ENCODE assay signal across 8 cellular contexts in the genomic region with DNA sequence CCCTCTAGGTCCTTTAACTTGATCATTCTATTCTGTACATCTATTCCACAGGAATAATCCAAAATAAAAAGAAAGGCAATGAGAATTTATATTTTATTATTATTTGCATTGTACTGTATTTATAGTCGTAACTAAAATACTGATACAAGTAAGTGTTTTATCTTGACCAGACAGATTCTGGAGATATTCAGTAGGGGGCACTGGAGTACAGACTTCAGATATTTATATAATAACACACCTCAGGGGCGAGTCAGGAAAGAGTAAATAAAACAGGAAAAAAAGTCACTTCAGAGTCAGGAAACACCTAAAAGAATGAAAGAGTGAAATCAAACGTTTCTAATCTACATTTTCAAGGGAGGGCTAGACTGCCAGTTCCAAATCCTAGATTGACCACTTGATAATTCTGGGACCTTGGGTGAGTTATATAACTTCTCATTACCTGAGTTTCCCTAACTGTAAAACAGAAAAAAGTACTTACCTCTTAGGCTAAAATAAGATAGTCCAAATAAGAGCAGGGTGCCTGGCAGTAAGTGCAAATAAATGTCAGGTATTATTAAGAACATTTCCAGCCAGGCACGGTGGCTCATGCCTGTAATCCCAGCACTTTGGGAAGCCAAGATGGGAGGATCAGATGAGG. TPM values are rescaled to one million over a fixed set of nuclear protein-coding genes. Genes with fewer than 3 reads are reported as not detected.
DNase-seq lines count a peak whose midpoint lies in the region; ATAC-seq, FAIRE-seq and TF ChIP-seq lines count a peak whose summit lies in the region.

No MANE protein-coding gene starts in this region.

- H3K27me3 ChIP-seq in BE2C = no peaks in the 10 kb centered on the region
- H3K27me3 ChIP-seq in brain microvascular endothelial cell (replicated peaks) = no peaks in the 10 kb centered on the region
- H3K27me3 ChIP-seq in HepG2 (ENCODE audit: control insufficient read depth in 1 of 2, insufficient read depth in 2 of 2, low read length in 2 of 2) = no peaks in the 10 kb centered on the region

- no peaks in the 10 kb centered on the region; the same call in 1 of the 2 replicates for H4K20me1 ChIP-seq in HepG2 (ENCODE audit: insufficient read depth, low read length)

- H3K27ac ChIP-seq in brain microvascular endothelial cell (no peak overlapping the region), HepG2 (ENCODE audit: extremely low read length, insufficient read depth, low read length) (no peak overlapping the region)

- peak; percentile 55; the same call in 2 of the 3 replicates for ATAC-seq in HepG2

- in situ Hi-C loops in brain microvascular endothelial cell (cut with HindIII; ENCODE audit: low pct_ligation_motif_present, low sequenced_read_pairs) (no loop called here), HepG2 (cut with HindIII; ENCODE audit: extremely low pct_ligation_motif_present, low pct_unique_long_range_greater_than_20kb) (loop anchor here (5.0 kb wide), 1 partner anchor 87 kb away; no protein-coding TSS in a partner anchor)

- TF ChIP-seq CTCF in BE2C (IDR thresholded peaks at IDR 0.05; ENCODE audit: low read depth, low read length) = peak; percentile 32
- peak; percentile 31 for TF ChIP-seq CTCF in brain microvascular endothelial cell (IDR thresholded peaks at IDR 0.05; ENCODE audit: low read depth, low read length, missing control alignments)
- TF ChIP-seq CTCF in HepG2 (CRISPR knock-in tag; IDR thresholded peaks at IDR 0.05) = peak; percentile 59

- H3K9me3 ChIP-seq in BE2C (no peaks in the 10 kb centered on the region), HepG2 (ENCODE audit: low read length) (no peaks in the 10 kb centered on the region)

- POLR2A ChIA-PET in HepG2 (lab: Yijun Ruan, JAX) = interaction anchor here (0.6 kb wide), 1 partner anchor 59 kb away, joined by 3 read pairs; no protein-coding TSS in a partner anchor

- no peak for DNase-seq in BE2C
- DNase-seq in H4 (ENCODE audit: low spot score) = peak; percentile 33
- DNase-seq in NCI-H460 (ENCODE audit: extremely low read depth, low read depth) = peak; percentile 16
- peak; percentile 41 for DNase-seq in brain microvascular endothelial cell
- peak; percentile 75 for DNase-seq in HepG2 (ENCODE audit: low spot score)
- no peak for DNase-seq in anterior cingulate cortex (lab: John Stamatoyannopoulos, UW)
- DNase-seq in activated naive CD4-positive, alpha-beta T cell (lab: John Stamatoyannopoulos, UW) = no peak
- no peak for DNase-seq in stimulated activated CD4-positive, alpha-beta T cell treated with anti-CD3 and anti-CD28 coated beads, Interleukin-12 subunit alpha, Interleukin-12 subunit beta, amount 100 ng/mL, for 4 hours

- no peak for FAIRE-seq in HepG2 (lab: Jason Lieb, UNC)

- CTCF ChIA-PET in HepG2 (lab: Yijun Ruan, JAX; ENCODE audit: low intra/inter-chr PET ratio, low total read pairs) = interaction anchor here (0.6 to 1.7 kb wide), 4 partner anchors 85 to 129 kb away, joined by 3 to 23 read pairs (median 5); a partner anchor contains a TSS

- no TSS peak for BruUV-seq in HepG2 (replicated peaks; lab: Mats Ljungman, UMichigan)

- WGBS in HepG2 (ENCODE audit: low lambda C conversion rate) = 49% methylated on average over 4 of the region's 4 CpGs

- intact Hi-C loops in HepG2 (cut with micrococcal nuclease; ENCODE audit: unreplicated experiment) = loop anchor here (1.0 kb wide), 1 partner anchor 85 kb away; no protein-coding TSS in a partner anchor

- H3K9ac ChIP-seq in HepG2 (ENCODE audit: insufficient read depth, low read depth, low read length) = no peak overlapping the region

- no peak for TF ChIP-seq EP300 in HepG2 (IDR thresholded peaks at IDR 0.05; ENCODE audit: low read depth in 2 of 2, low read length in 2 of 2)
- no peak for TF ChIP-seq EP300 in HepG2 (CRISPR knock-in tag; IDR thresholded peaks at IDR 0.05; ENCODE audit: borderline replicate concordance)

- H3K79me2 ChIP-seq in HepG2 (ENCODE audit: insufficient read depth, low read length) = no peaks in the 10 kb centered on the region

- peak; percentile 48 for TF ChIP-seq RAD21 in HepG2 (CRISPR knock-in tag; IDR thresholded peaks at IDR 0.05)

- no peak for TF ChIP-seq POLR2A in HepG2 (IDR thresholded peaks at IDR 0.05; ENCODE audit: insufficient read depth in 1 of 2, low read depth in 2 of 2, low read length in 2 of 2)

- no peak overlapping the region for H2AFZ ChIP-seq in HepG2 (ENCODE audit: low read length)

- H3K4me3 ChIP-seq in BE2C (ENCODE audit: low read depth, low read length) (no peak overlapping the region), brain microvascular endothelial cell (ENCODE audit: low read depth, low read length) (no peak overlapping the region), HepG2 (replicated peaks in 1 of 3; ENCODE audit: insufficient read depth in 1 of 3, low read depth in 2 of 3, low read length in 3 of 3) (no peak overlapping the region)

- H3K4me1 ChIP-seq in BE2C = no peaks in the 10 kb centered on the region
- H3K4me1 ChIP-seq in HepG2 (ENCODE audit: insufficient read depth, low read length) = peaks cover 6% of the 10 kb centered on the region; the same call in 1 of the 2 replicates

- peaks cover 3% of the 10 kb centered on the region; the same call in 1 of the 2 replicates for H3K36me3 ChIP-seq in BE2C
- peaks cover 39% of the 10 kb centered on the region for H3K36me3 ChIP-seq in brain microvascular endothelial cell (replicated peaks)
- peaks cover 13 to 37% of the 10 kb centered on the region in 2 experiments for H3K36me3 ChIP-seq in HepG2 (replicated peaks in 1 of 2; ENCODE audit: control insufficient read depth in 1 of 2, insufficient read depth in 2 of 2, low read length in 2 of 2)

- no peak overlapping the region for H3K4me2 ChIP-seq in HepG2 (ENCODE audit: low read depth, low read length)

TF ChIP-seq in HepG2, 621 proteins besides CTCF, POLR2A, EP300 and RAD21 (continues in another document):
- TF ChIP-seq CREB1 (IDR thresholded peaks at IDR 0.05) (no peak), CREB1 (CRISPR knock-in tag; IDR thresholded peaks at IDR 0.05) (peak; percentile 32; the same call in 1 of the 2 replicates), STAG1 (CRISPR knock-in tag; IDR thresholded peaks at IDR 0.05) (peak; percentile 72)

RNA-seq across cellular contexts. Expression of a gene that starts 31.1 kb away (rescaled TPM):
- polyA plus RNA-seq in BE2C (2012; ENCODE audit: insufficient read depth, insufficient read length, low read depth) = 2.8 TPM
- 2.0 TPM in 2 replicates for total RNA-seq in H4 (2014; rRNA removed; shearing (Covaris generic))
- total RNA-seq in NCI-H460 (2014; rRNA removed; shearing (Covaris generic)) = 2.6 and 2.9 TPM in 2 replicates
- polyA plus RNA-seq in NCI-H460 (2014; cell fraction: nucleus; rRNA removed) = 2.7 and 3.2 TPM in 2 replicates
- total RNA-seq in HepG2 (2016; rRNA removed; fragmentation: Illumina TruSeq; extraction: Trizol) = 3.3 and 7.2 TPM in 2 replicates
- 0.44 and 1.0 TPM in 2 replicates for total RNA-seq in HepG2 (2016; cell fraction: cytosol; rRNA removed; fragmentation: Illumina TruSeq; extraction: Trizol; ENCODE audit: low read depth)
- total RNA-seq in HepG2 (2016; cell fraction: insoluble cytoplasmic fraction; rRNA removed; fragmentation: Illumina TruSeq; extraction: Trizol) = 1.8 and 3.4 TPM in 2 replicates
- total RNA-seq in HepG2 (2016; cell fraction: membrane; rRNA removed; fragmentation: Illumina TruSeq; extraction: Trizol) = 1.5 and 2.7 TPM in 2 replicates
- 6.9 and 7.9 TPM in 2 replicates for total RNA-seq in HepG2 (2016; cell fraction: nucleus; rRNA removed; fragmentation: Illumina TruSeq; extraction: Trizol)
- 2.4 and 2.6 TPM in 2 replicates for polyA plus RNA-seq in HepG2 (2011; rRNA removed)
- 1.9 and 2.1 TPM in 2 replicates for polyA plus RNA-seq in HepG2 (2011; cell fraction: cytosol; rRNA removed)
- polyA plus RNA-seq in HepG2 (2011; cell fraction: nucleus; rRNA removed) = 2.3 and 4.5 TPM in 2 replicates
- 2.0 TPM in 2 replicates for polyA plus RNA-seq in HepG2 (2012)
- 0.36 and 0.66 TPM in 2 replicates for polyA plus RNA-seq in HepG2 (2016; cell fraction: cytosol; fragmentation: Illumina TruSeq; extraction: Trizol; ENCODE audit: low read depth)
- polyA plus RNA-seq in HepG2 (2016; cell fraction: insoluble cytoplasmic fraction; fragmentation: Illumina TruSeq; extraction: Trizol; ENCODE audit: low read depth) = 3.2 and 3.4 TPM in 2 replicates
- polyA plus RNA-seq in HepG2 (2016; cell fraction: membrane; fragmentation: Illumina TruSeq; extraction: Trizol; ENCODE audit: low read depth) = 0.65 and 2.4 TPM in 2 replicates
- polyA plus RNA-seq in HepG2 (2016; cell fraction: nucleus; fragmentation: Illumina TruSeq; extraction: Trizol; ENCODE audit: insufficient read depth, low read depth) = 5.6 and 7.1 TPM in 2 replicates
- polyA minus RNA-seq in HepG2 (2011; rRNA and poly(A)+ RNA removed; ENCODE audit: low replicate concordance) = 5.0 and 11.1 TPM in 2 replicates
- polyA minus RNA-seq in HepG2 (2011; cell fraction: cytosol; rRNA and poly(A)+ RNA removed) = 1.8 and 2.0 TPM in 2 replicates
- 4.0 and 4.5 TPM in 2 replicates for polyA minus RNA-seq in HepG2 (2011; cell fraction: nucleus; rRNA and poly(A)+ RNA removed)

RNA-seq across cellular contexts. Expression of a gene that starts 56.4 kb away (rescaled TPM):
- polyA plus RNA-seq in BE2C (2012; ENCODE audit: insufficient read depth, insufficient read length, low read depth) = 4.5 TPM
- total RNA-seq in H4 (2014; rRNA removed; shearing (Covaris generic)) = 10.3 and 11.7 TPM in 2 replicates
- total RNA-seq in NCI-H460 (2014; rRNA removed; shearing (Covaris generic)) = 5.0 and 5.6 TPM in 2 replicates
- 4.2 and 6.6 TPM in 2 replicates for polyA plus RNA-seq in NCI-H460 (2014; cell fraction: nucleus; rRNA removed)
- total RNA-seq in HepG2 (2016; rRNA removed; fragmentation: Illumina TruSeq; extraction: Trizol) = 9.0 and 9.1 TPM in 2 replicates
- 3.6 and 5.3 TPM in 2 replicates for total RNA-seq in HepG2 (2016; cell fraction: cytosol; rRNA removed; fragmentation: Illumina TruSeq; extraction: Trizol; ENCODE audit: low read depth)
- total RNA-seq in HepG2 (2016; cell fraction: insoluble cytoplasmic fraction; rRNA removed; fragmentation: Illumina TruSeq; extraction: Trizol) = 8.8 and 11.3 TPM in 2 replicates
- 3.4 and 3.8 TPM in 2 replicates for total RNA-seq in HepG2 (2016; cell fraction: membrane; rRNA removed; fragmentation: Illumina TruSeq; extraction: Trizol)
- total RNA-seq in HepG2 (2016; cell fraction: nucleus; rRNA removed; fragmentation: Illumina TruSeq; extraction: Trizol) = 7.2 and 10.1 TPM in 2 replicates
- 9.8 and 10.9 TPM in 2 replicates for polyA plus RNA-seq in HepG2 (2011; rRNA removed)
- polyA plus RNA-seq in HepG2 (2011; cell fraction: cytosol; rRNA removed) = 5.7 and 7.2 TPM in 2 replicates
- polyA plus RNA-seq in HepG2 (2011; cell fraction: nucleus; rRNA removed) = 13.9 and 16.7 TPM in 2 replicates
- 6.0 and 6.2 TPM in 2 replicates for polyA plus RNA-seq in HepG2 (2012)
- polyA plus RNA-seq in HepG2 (2016; cell fraction: cytosol; fragmentation: Illumina TruSeq; extraction: Trizol; ENCODE audit: low read depth) = 0.57 and 0.60 TPM in 2 replicates
- polyA plus RNA-seq in HepG2 (2016; cell fraction: insoluble cytoplasmic fraction; fragmentation: Illumina TruSeq; extraction: Trizol; ENCODE audit: low read depth) = 5.8 and 6.1 TPM in 2 replicates
- polyA plus RNA-seq in HepG2 (2016; cell fraction: membrane; fragmentation: Illumina TruSeq; extraction: Trizol; ENCODE audit: low read depth) = 1.4 and 1.6 TPM in 2 replicates
- polyA plus RNA-seq in HepG2 (2016; cell fraction: nucleus; fragmentation: Illumina TruSeq; extraction: Trizol; ENCODE audit: insufficient read depth, low read depth) = 9.0 and 10.2 TPM in 2 replicates
- polyA minus RNA-seq in HepG2 (2011; rRNA and poly(A)+ RNA removed; ENCODE audit: low replicate concordance) = 10.5 and 25.4 TPM in 2 replicates
- 6.4 and 9.1 TPM in 2 replicates for polyA minus RNA-seq in HepG2 (2011; cell fraction: cytosol; rRNA and poly(A)+ RNA removed)
- 20.9 and 33.6 TPM in 2 replicates for polyA minus RNA-seq in HepG2 (2011; cell fraction: nucleus; rRNA and poly(A)+ RNA removed)

Comparison
In these comparisons a context has a peak if more than half of its experiments do, and no peak if none do; other contexts are left out.
1. DNase-seq: peak in H4 (single experiment), NCI-H460 (single experiment), brain microvascular endothelial cell (single experiment) and HepG2 (single experiment); none in BE2C (single experiment), anterior cingulate cortex (0 of 58), activated naive CD4-positive, alpha-beta T cell (0 of 4) and stimulated activated CD4-positive, alpha-beta T cell treated with anti-CD3 and anti-CD28 coated beads, Interleukin-12 subunit alpha, Interleukin-12 subunit beta, amount 100 ng/mL, for 4 hours (single experiment).
2. Peak in every context shown above with its lines, with median percentiles within 50 percentile points of each other: CTCF ChIP-seq.